In genomic region chr19:52786464-52787354, GRCh38 we compare ENCODE assay signal across 8 cellular contexts. TPM values are rescaled to one million over a fixed set of nuclear protein-coding genes. Genes with fewer than 3 reads are reported as not detected.
DNase-seq lines count a peak whose midpoint lies in the region; ATAC-seq and TF ChIP-seq lines count a peak whose summit lies in the region.
"Not testable (repeated sequence)": the region's sequence is repeated elsewhere in the genome, so short reads cannot be mapped to it uniquely, and the experiment has no call there.

ZNF600 (minus strand) TSS chr19:52786791; CDS start chr19:52778888, 7,903 bp downstream.

- peak within 1 kb of the TSS; percentile 90 for H3K4me3 ChIP-seq in LNCaP clone FGC (ENCODE audit: low read depth, low read length)
- H3K4me3 ChIP-seq in SU-DHL-6 (ENCODE audit: insufficient read depth, low read length, poor library complexity, severe bottlenecking), result peak within 1 kb of the TSS; percentile 96
- peak within 1 kb of the TSS; percentile 57 to 71 for H3K4me3 ChIP-seq in gastroesophageal sphincter

- H3K9ac ChIP-seq in SU-DHL-6 (ENCODE audit: low read length), result peak within 1 kb of the TSS; percentile 75

- H3K9me2 ChIP-seq in SU-DHL-6 (replicated peaks; ENCODE audit: insufficient read depth, low read length), result not testable (repeated sequence)

- H3K4me2 ChIP-seq in SU-DHL-6 (ENCODE audit: low read depth, low read length, poor library complexity, severe bottlenecking), result peak within 1 kb of the TSS; percentile 80

- TF ChIP-seq CTCF in LNCaP clone FGC (IDR thresholded peaks at IDR 0.05; ENCODE audit: control insufficient read depth, extremely low read depth, insufficient read depth); SU-DHL-6 (IDR thresholded peaks at IDR 0.05; ENCODE audit: insufficient read depth, low read length, poor library complexity, severe bottlenecking): not testable (repeated sequence)
- peak in 3 of 4 experiments; percentile 32 to 51 (median 44) for TF ChIP-seq CTCF in gastroesophageal sphincter (IDR thresholded peaks at IDR 0.05)
- peak; percentile 47 for TF ChIP-seq CTCF in neural crest cell (conservative IDR thresholded peaks at IDR 0.05)

- TF ChIP-seq POLR2A in gastroesophageal sphincter (IDR thresholded peaks at IDR 0.05), result peak; percentile 46 to 54

- peaks cover 0 to 25% (median 0%) of the 10 kb centered on the region in 3 donors for H3K4me1 ChIP-seq in gastroesophageal sphincter

- peaks cover 38% of the 10 kb centered on the region for H3K36me3 Mint-ChIP-seq in activated naive CD4-positive, alpha-beta T cell treated with anti-CD3 and anti-CD28 coated beads, Interleukin-2, amount 10 ng/mL, durations not matched to agents 7 days and 5 days
- H3K36me3 Mint-ChIP-seq in neural crest cell (ENCODE audit: low read depth), result not testable (repeated sequence)

- 0% methylated on average over 18 to 19 of the region's 47 CpGs for WGBS in gastroesophageal sphincter (ENCODE audit: low coverage in 1 of 2), 2 donors

- TF ChIP-seq EP300 in gastroesophageal sphincter (IDR thresholded peaks at IDR 0.05), result not testable (repeated sequence)

- not testable (repeated sequence) for H3K9me3 ChIP-seq in SU-DHL-6 (ENCODE audit: insufficient read depth, low read length); gastroesophageal sphincter

- peak within 1 kb of the TSS; percentile 86 for H3K4me3 Mint-ChIP-seq in activated naive CD4-positive, alpha-beta T cell treated with anti-CD3 and anti-CD28 coated beads, Interleukin-2, amount 10 ng/mL, durations not matched to agents 7 days and 5 days
- H3K4me3 Mint-ChIP-seq in neural crest cell, result peak within 1 kb of the TSS; percentile 89

- ATAC-seq in GM21825 (IDR thresholded peaks at IDR 0.05; ENCODE audit: unreplicated experiment) (peak; percentile 90), gastroesophageal sphincter (peak; percentile 100)

- not testable (repeated sequence) for H3K27me3 Mint-ChIP-seq in activated naive CD4-positive, alpha-beta T cell treated with anti-CD3 and anti-CD28 coated beads, Interleukin-2, amount 10 ng/mL, durations not matched to agents 7 days and 5 days
- H3K27me3 Mint-ChIP-seq in neural crest cell (ENCODE audit: low read depth), result peaks cover 50% of the 10 kb centered on the region

- not testable (repeated sequence) for H3K27me3 ChIP-seq in SU-DHL-6 (ENCODE audit: low read length); gastroesophageal sphincter

- peaks cover 45% of the 10 kb centered on the region for H3K9me3 Mint-ChIP-seq in activated naive CD4-positive, alpha-beta T cell treated with anti-CD3 and anti-CD28 coated beads, Interleukin-2, amount 10 ng/mL, durations not matched to agents 7 days and 5 days
- H3K9me3 Mint-ChIP-seq in neural crest cell, result not testable (repeated sequence)

- H2AFZ ChIP-seq in SU-DHL-6 (ENCODE audit: low read depth, low read length, severe bottlenecking), result peak within 1 kb of the TSS; percentile 97

- not testable (repeated sequence) for H3K27ac ChIP-seq in SU-DHL-6 (ENCODE audit: low read depth, low read length)
- peak within 1 kb of the TSS; percentile 16 to 89 (median 84) for H3K27ac ChIP-seq in gastroesophageal sphincter

- not testable (repeated sequence) for H3K36me3 ChIP-seq in SU-DHL-6 (ENCODE audit: low read length); gastroesophageal sphincter

- peak; percentile 87 for DNase-seq in Daoy (ENCODE audit: low read depth)
- peak; percentile 39 for DNase-seq in LNCaP clone FGC (ENCODE audit: low read depth)
- DNase-seq in activated naive CD4-positive, alpha-beta T cell treated with anti-CD3 and anti-CD28 coated beads, Interleukin-2, amount 10 ng/mL, durations not matched to agents 7 days and 5 days, result peak; percentile 90
- peak; percentile 42 for DNase-seq in neural crest cell (ENCODE audit: low read depth, low spot score)
- peak; percentile 15 to 66 (median 52) for DNase-seq in stimulated activated naive CD4-positive, alpha-beta T cell (lab: John Stamatoyannopoulos, UW)

- CTCF ChIA-PET in activated naive CD4-positive, alpha-beta T cell treated with anti-CD3 and anti-CD28 coated beads, Interleukin-2, amount 10 ng/mL, durations not matched to agents 7 days and 5 days (lab: Charles Lee), result not testable (repeated sequence)

- peaks cover 21% of the 10 kb centered on the region; the same call in 1 of the 2 replicates for H3K79me2 ChIP-seq in SU-DHL-6 (ENCODE audit: insufficient read depth, low read length)

- peak within 1 kb of the TSS; percentile 79 for H3K27ac Mint-ChIP-seq in activated naive CD4-positive, alpha-beta T cell treated with anti-CD3 and anti-CD28 coated beads, Interleukin-2, amount 10 ng/mL, durations not matched to agents 7 days and 5 days
- H3K27ac Mint-ChIP-seq in neural crest cell (ENCODE audit: unreplicated experiment), result peak within 1 kb of the TSS; percentile 57

- peaks cover 27% of the 10 kb centered on the region for H3K4me1 Mint-ChIP-seq in activated naive CD4-positive, alpha-beta T cell treated with anti-CD3 and anti-CD28 coated beads, Interleukin-2, amount 10 ng/mL, durations not matched to agents 7 days and 5 days
- H3K4me1 Mint-ChIP-seq in neural crest cell, result peaks cover 13% of the 10 kb centered on the region

- not testable (repeated sequence) for H4K20me1 ChIP-seq in SU-DHL-6 (ENCODE audit: low read depth, low read length)

- H3F3A ChIP-seq in SU-DHL-6 (ENCODE audit: insufficient read depth), result not testable (repeated sequence)

RNA-seq across cellular contexts. Expression of gene ZNF600, which starts in this region (rescaled TPM):
- total RNA-seq in Daoy (2014; rRNA removed; shearing (Covaris generic)), result 0.63 and 5.7 TPM in 2 replicates
- total RNA-seq in gastroesophageal sphincter, result 10 to 100 TPM in 1 of 4 donors, 1 to 10 TPM in 3; 3.2 to 10.9 (median 6.6) TPM
- total RNA-seq in neural crest cell, result 2.1 and 2.3 TPM in 2 replicates

Comparison
In these comparisons a context has a peak if more than half of its experiments do, and no peak if none do; other contexts are left out.
1. DNase-seq: peak in every context shown above with its lines; median percentile 90 in activated naive CD4-positive, alpha-beta T cell treated with anti-CD3 and anti-CD28 coated beads, Interleukin-2, amount 10 ng/mL, durations not matched to agents 7 days and 5 days; 87 in Daoy; 52 in stimulated activated naive CD4-positive, alpha-beta T cell; 42 in neural crest cell; 39 in LNCaP clone FGC.